Comparison of ENCODE assay signal across 23 cellular contexts in the genomic region with DNA sequence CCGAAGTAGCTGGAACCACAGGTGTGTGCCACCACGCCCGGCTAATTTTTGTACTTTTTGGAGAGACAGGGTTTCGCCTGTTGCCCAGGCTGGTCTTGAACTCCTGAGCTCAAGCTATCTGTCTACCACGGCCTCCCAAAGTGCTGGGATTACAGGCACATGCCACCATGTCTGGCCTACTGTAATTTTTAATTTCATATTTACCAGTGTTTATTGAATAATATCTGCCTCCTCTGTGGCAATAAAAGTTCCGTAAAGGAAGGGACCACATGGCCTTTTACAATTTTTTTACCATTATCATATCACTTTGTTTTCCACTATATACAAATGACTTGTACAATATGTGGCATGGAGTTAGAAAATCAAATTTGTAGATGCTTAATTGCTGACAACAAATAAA. TPM values are rescaled to one million over a fixed set of nuclear protein-coding genes. Genes with fewer than 3 reads are reported as not detected.
DNase-seq lines count a peak whose midpoint lies in the region; ATAC-seq, FAIRE-seq and TF ChIP-seq lines count a peak whose summit lies in the region.
"Had no signal": no experiment of that assay in that cellular context is flagged by ENCODE, and none has a peak within 500 bp of the region (broad histone marks: within the 10 kb centered on the region; RNA-seq: fewer than 3 reads in every experiment).

No MANE protein-coding gene starts in this region.

- peaks cover 16% of the 10 kb centered on the region for H3K9me3 Mint-ChIP-seq in activated CD4-positive, alpha-beta memory T cell treated with anti-CD3 and anti-CD28 coated beads, Interleukin-2, amount 10 ng/mL, durations not matched to agents 7 days and 5 days

- intact Hi-C loops in heart left ventricle (cut with DNase I) = loop anchor here in 1 of 10 donors (10.0 kb wide), 1 partner anchor 947 kb away; no protein-coding TSS in a partner anchor
- intact Hi-C loops in left cardiac atrium (cut with DNase I) = loop anchor here in 1 of 2 donors (5.0 kb wide), 1 partner anchor 69 kb away; no protein-coding TSS in a partner anchor

- H3K4me3 ChIP-seq in heart left ventricle (no peak overlapping the region), keratinocyte (ENCODE audit: control insufficient read depth in 2 of 3, extremely low read depth in 1 of 3, insufficient read depth in 2 of 3, low read depth in 1 of 3, low read length in 3 of 3) (peak overlapping the region in 2 of 3 experiments; percentile 22 to 43), thoracic aorta (no peak overlapping the region)
- H3K4me3 ChIP-seq: BLaER1, GM23248 had no signal

- POLR2A ChIA-PET in activated CD4-positive, alpha-beta memory T cell treated with anti-CD3 and anti-CD28 coated beads, Interleukin-2, amount 10 ng/mL, durations not matched to agents 7 days and 5 days (lab: Charles Lee) = no interaction called here

- H3K4me1 Mint-ChIP-seq in activated CD4-positive, alpha-beta memory T cell treated with anti-CD3 and anti-CD28 coated beads, Interleukin-2, amount 10 ng/mL, durations not matched to agents 7 days and 5 days = peaks cover 9% of the 10 kb centered on the region

- no peak overlapping the region for H3K4me3 Mint-ChIP-seq in activated CD4-positive, alpha-beta memory T cell treated with anti-CD3 and anti-CD28 coated beads, Interleukin-2, amount 10 ng/mL, durations not matched to agents 7 days and 5 days
- H3K4me3 Mint-ChIP-seq: CD8-positive, alpha-beta memory T cell had no signal

- H4K20me1 ChIP-seq in keratinocyte (ENCODE audit: control insufficient read depth, extremely low read depth, insufficient read depth, low read length) = no peaks in the 10 kb centered on the region

- peak overlapping the region; percentile 58 for H3K4me2 ChIP-seq in keratinocyte (ENCODE audit: control insufficient read depth, extremely low read depth, insufficient read depth, low read depth, low read length)
- H3K4me2 ChIP-seq: BLaER1 had no signal

- H3K27ac ChIP-seq in heart left ventricle (peak overlapping the region in 10 of 12 donors; percentile 38 to 80 (median 55)), epithelial cell of prostate (peak overlapping the region; percentile 60), keratinocyte (ENCODE audit: control insufficient read depth, insufficient read depth, low read length) (peak overlapping the region; percentile 76), thoracic aorta (peak overlapping the region; percentile 29 to 62)
- H3K27ac ChIP-seq: BLaER1, GM23248 had no signal

- H3K9me3 ChIP-seq in heart left ventricle = peaks cover 0 to 25% (median 9%) of the 10 kb centered on the region in 12 donors
- H3K9me3 ChIP-seq in keratinocyte (ENCODE audit: control insufficient read depth, low read depth, low read length) = peaks cover 7% of the 10 kb centered on the region
- H3K9me3 ChIP-seq in thoracic aorta = peaks cover 6% of the 10 kb centered on the region

- no peaks in the 10 kb centered on the region for H3K27me3 Mint-ChIP-seq in activated CD4-positive, alpha-beta memory T cell treated with anti-CD3 and anti-CD28 coated beads, Interleukin-2, amount 10 ng/mL, durations not matched to agents 7 days and 5 days
- H3K27me3 Mint-ChIP-seq: CD8-positive, alpha-beta memory T cell had no signal

- peaks cover 8% of the 10 kb centered on the region for H3K36me3 Mint-ChIP-seq in activated CD4-positive, alpha-beta memory T cell treated with anti-CD3 and anti-CD28 coated beads, Interleukin-2, amount 10 ng/mL, durations not matched to agents 7 days and 5 days (ENCODE audit: low read depth)

- H3K9ac ChIP-seq in keratinocyte (ENCODE audit: control insufficient read depth, extremely low read depth, insufficient read depth, low read length) = peak overlapping the region; percentile 65
- H3K9ac ChIP-seq: BLaER1, GM23248 had no signal

- TF ChIP-seq CTCF in heart left ventricle (IDR thresholded peaks at IDR 0.05) = no peak
- no peak for TF ChIP-seq CTCF in keratinocyte (optimal IDR thresholded peaks at IDR 0.05 in 1 of 3, IDR thresholded peaks at IDR 0.05 in 1 of 3, conservative IDR thresholded peaks at IDR 0.05 in 1 of 3; ENCODE audit: extremely low read depth in 1 of 3, insufficient read depth in 2 of 3, low read length in 3 of 3)
- no peak for TF ChIP-seq CTCF in thoracic aorta (IDR thresholded peaks at IDR 0.05)

- no peak overlapping the region for H2AFZ ChIP-seq in keratinocyte (ENCODE audit: control insufficient read depth, low read length)
- H2AFZ ChIP-seq: GM23248 had no signal

- FAIRE-seq in keratinocyte (lab: Jason Lieb, UNC) = no peak
- FAIRE-seq: A204.1, GM12891 had no signal

- TF ChIP-seq POLR2A in heart left ventricle (IDR thresholded peaks at IDR 0.05) = no peak

- peaks cover 0 to 73% (median 32%) of the 10 kb centered on the region in 12 donors for H3K4me1 ChIP-seq in heart left ventricle
- H3K4me1 ChIP-seq in keratinocyte (ENCODE audit: control insufficient read depth, extremely low read depth, insufficient read depth, low read length) = peaks cover 57% of the 10 kb centered on the region
- peaks cover 29 to 62% of the 10 kb centered on the region in 2 donors for H3K4me1 ChIP-seq in thoracic aorta (ENCODE audit: control insufficient read depth in 1 of 2, low read depth in 2 of 2)

- DNase-seq in heart left ventricle = no peak
- no peak for DNase-seq in left cardiac atrium
- no peak for DNase-seq in epithelial cell of prostate (ENCODE audit: low read depth, low spot score)
- DNase-seq in keratinocyte (ENCODE audit: low read depth, low spot score) = no peak
- no peak for DNase-seq in thoracic aorta (ENCODE audit: low spot score)
- DNase-seq in activated CD4-positive, alpha-beta memory T cell treated with anti-CD3 and anti-CD28 coated beads, Interleukin-2, amount 10 ng/mL, durations not matched to agents 7 days and 5 days = no peak
- no peak for DNase-seq in COR-L47 (lab: John Stamatoyannopoulos, UW)
- DNase-seq in G401 (ENCODE audit: low spot score) = no peak
- DNase-seq: CD8-positive, alpha-beta memory T cell; DND-41; GDM1; GM23248; MV-4-11; NCI-H1417; NCI-H187 treated with DMSO at 0.1 percent for 48 hours; NCI-H774; SHP77 had no signal

- H3K27me3 ChIP-seq in heart left ventricle (no peaks in the 10 kb centered on the region), keratinocyte (ENCODE audit: control insufficient read depth, extremely low read depth, insufficient read depth, low read length) (no peaks in the 10 kb centered on the region), thoracic aorta (replicated peaks; ENCODE audit: insufficient read depth) (no peaks in the 10 kb centered on the region)
- H3K27me3 ChIP-seq: BLaER1 had no signal

- 95 to 99% (median 96%) methylated on average over 6 of the region's 6 CpGs for WGBS in heart left ventricle, 4 donors

- dilution Hi-C loops in keratinocyte (cut with MboI; ENCODE audit: extremely low pct_ligation_motif_present, low sequenced_read_pairs) = no loop called here

- no peaks in the 10 kb centered on the region for H3K36me3 ChIP-seq in heart left ventricle
- peaks cover 0 to 3% of the 10 kb centered on the region in 2 experiments for H3K36me3 ChIP-seq in keratinocyte (ENCODE audit: control insufficient read depth in 2 of 2, extremely low read depth in 1 of 2, insufficient read depth in 2 of 2, low read length in 2 of 2)
- H3K36me3 ChIP-seq in thoracic aorta = no peaks in the 10 kb centered on the region

- no peak for ATAC-seq in heart left ventricle
- no peak for ATAC-seq in left cardiac atrium
- ATAC-seq in thoracic aorta (ENCODE audit: insufficient number of reproducible peaks, low FRiP score, low read depth) = no peak
- ATAC-seq: HCT116 had no signal

- in situ Hi-C loops in G401 (cut with HindIII; ENCODE audit: low sequenced_read_pairs) = no loop called here

- H3K9me1 ChIP-seq in keratinocyte (ENCODE audit: control insufficient read depth, extremely low read depth, insufficient read depth, low read length) = peaks cover 9% of the 10 kb centered on the region

- CTCF ChIA-PET in activated CD4-positive, alpha-beta memory T cell treated with anti-CD3 and anti-CD28 coated beads, Interleukin-2, amount 10 ng/mL, durations not matched to agents 7 days and 5 days (lab: Charles Lee) = no interaction called here

- H3K27ac Mint-ChIP-seq in activated CD4-positive, alpha-beta memory T cell treated with anti-CD3 and anti-CD28 coated beads, Interleukin-2, amount 10 ng/mL, durations not matched to agents 7 days and 5 days = no peak overlapping the region
- H3K27ac Mint-ChIP-seq: CD8-positive, alpha-beta memory T cell had no signal

- H3K79me2 ChIP-seq in keratinocyte (ENCODE audit: control insufficient read depth, insufficient read depth, low read length) = peaks cover 90% of the 10 kb centered on the region

RNA-seq across cellular contexts. Expression of gene USP31, which starts 7.8 kb away (rescaled TPM):
- total RNA-seq in heart left ventricle = 10 to 100 TPM; 19.1 to 49.9 (median 23.8) TPM
- polyA plus RNA-seq in heart left ventricle = 10 to 100 TPM in 1 of 2 donors, 1 to 10 TPM in 1; 9.2 to 48.2 TPM
- total RNA-seq in left cardiac atrium = 10 to 100 TPM; 24.0 to 31.1 TPM
- polyA plus RNA-seq in keratinocyte = 14.0 to 16.3 TPM (median 15.8 TPM) in 3 replicates
- polyA plus RNA-seq in keratinocyte (2011; ENCODE audit: low read depth) = 8.2 TPM
- polyA plus RNA-seq in keratinocyte (2011; cell fraction: cytosol; rRNA removed) = 9.3 and 11.8 TPM in 2 replicates
- 26.6 and 31.3 TPM in 2 replicates for polyA plus RNA-seq in keratinocyte (2011; cell fraction: nucleus; rRNA removed)
- 8.4 and 11.4 TPM in 2 replicates for polyA plus RNA-seq in keratinocyte (2012; ENCODE audit: low replicate concordance)
- 28.2 to 53.4 TPM (median 46.9 TPM) in 3 replicates for polyA minus RNA-seq in keratinocyte
- polyA minus RNA-seq in keratinocyte (2011; cell fraction: cytosol; rRNA and poly(A)+ RNA removed) = 22.4 TPM
- polyA minus RNA-seq in keratinocyte (2011; cell fraction: nucleus; rRNA and poly(A)+ RNA removed) = 39.5 and 68.3 TPM in 2 replicates
- total RNA-seq in thoracic aorta = 10 to 100 TPM; 19.6 to 25.0 TPM
- total RNA-seq in activated CD4-positive, alpha-beta memory T cell treated with anti-CD3 and anti-CD28 coated beads, Interleukin-2, amount 10 ng/mL, durations not matched to agents 7 days and 5 days = 1 to 10 TPM; 5.1 to 5.4 TPM
- 2.4 and 3.0 TPM in 2 replicates for total RNA-seq in G401 (2014; rRNA removed; shearing (Covaris generic))

RNA-seq across cellular contexts. Expression of gene SCNN1G, which starts 41.0 kb away (rescaled TPM):
- total RNA-seq in heart left ventricle (under 1 TPM in 3 of 9 donors, not detected in 6; 0.08 to 0.20 (median 0.16) TPM), left cardiac atrium (under 1 TPM in 1 of 2 donors, not detected in 1; 0.13 TPM), thoracic aorta (not detected)
- polyA plus RNA-seq in heart left ventricle (under 1 TPM in 1 of 2 donors, not detected in 1; 0.03 TPM), keratinocyte (0.25 to 0.70 TPM (median 0.29 TPM) in 3 replicates)
- polyA plus RNA-seq in keratinocyte (2011; ENCODE audit: low read depth) = 0.67 TPM
- polyA plus RNA-seq in keratinocyte (2011; cell fraction: cytosol; rRNA removed) = 0.12 and 0.18 TPM in 2 replicates
- polyA plus RNA-seq in keratinocyte (2011; cell fraction: nucleus; rRNA removed) = 0.97 and 1.1 TPM in 2 replicates
- 0.58 and 2.7 TPM in 2 replicates for polyA plus RNA-seq in keratinocyte (2012; ENCODE audit: low replicate concordance)
- polyA minus RNA-seq in keratinocyte = 0.16 to 0.33 TPM (median 0.30 TPM) in 3 replicates
- not detected for polyA minus RNA-seq in keratinocyte (2011; cell fraction: cytosol; rRNA and poly(A)+ RNA removed)
- polyA minus RNA-seq in keratinocyte (2011; cell fraction: nucleus; rRNA and poly(A)+ RNA removed) = 0.84 and 0.85 TPM in 2 replicates
- not detected for total RNA-seq in activated CD4-positive, alpha-beta memory T cell treated with anti-CD3 and anti-CD28 coated beads, Interleukin-2, amount 10 ng/mL, durations not matched to agents 7 days and 5 days
- not detected in 2 replicates for total RNA-seq in G401 (2014; rRNA removed; shearing (Covaris generic))
- total RNA-seq: CD8-positive, alpha-beta memory T cell; GM23248; HT1080; NCI-H460 had no signal
- polyA plus RNA-seq: CD8-positive, alpha-beta memory T cell; GM23248 had no signal

Comparison
In these comparisons a context has a peak if more than half of its experiments do, and no peak if none do; other contexts are left out.
1. H3K4me3 ChIP-seq: peak in keratinocyte (2 of 3); none in heart left ventricle (0 of 12) and thoracic aorta (single experiment).
2. Peak in every context shown above with its lines, with median percentiles within 50 percentile points of each other: H3K27ac ChIP-seq.